ENCODE assay signal across 1 cellular context in genomic region chr2:20034821-20035220, GRCh38.
TF ChIP-seq lines count a peak whose summit lies in the region.

No MANE protein-coding gene starts in this region.

TF ChIP-seq in endothelial cell of umbilical vein, 7 proteins besides CTCF, POLR2A, EP300 and RAD21:
- TF ChIP-seq MYC (IDR thresholded peaks at IDR 0.05; ENCODE audit: low read depth, low read length) (no peak), GATA2 (IDR thresholded peaks at IDR 0.05; ENCODE audit: insufficient read depth, insufficient read length, low read depth, low read length) (no peak), MAX (IDR thresholded peaks at IDR 0.05; ENCODE audit: insufficient read depth, insufficient read length) (no peak), POLR2AphosphoS5 (IDR thresholded peaks at IDR 0.05; ENCODE audit: insufficient read depth, low read depth, low read length) (no peak), EZH2 (IDR thresholded peaks at IDR 0.05; ENCODE audit: borderline replicate concordance, low read depth, low read length, severe bottlenecking) (no peak), FOS (IDR thresholded peaks at IDR 0.05; ENCODE audit: borderline replicate concordance, insufficient read depth, low read length) (no peak), JUN (IDR thresholded peaks at IDR 0.05; ENCODE audit: borderline replicate concordance, insufficient read depth, insufficient read length, low read depth) (no peak)
